ENCODE assay signal across 12 cellular contexts in genomic region chr20:23086931-23087411, GRCh38. TPM values are rescaled to one million over a fixed set of nuclear protein-coding genes. Genes with fewer than 3 reads are reported as not detected.
DNase-seq lines count a peak whose midpoint lies in the region; ATAC-seq and TF ChIP-seq lines count a peak whose summit lies in the region.
"Had no signal": no experiment of that assay in that cellular context is flagged by ENCODE, and none has a peak within 500 bp of the region (broad histone marks: within the 10 kb centered on the region; RNA-seq: fewer than 3 reads in every experiment).

No MANE protein-coding gene starts in this region.

- no peak overlapping the region for H3K4me3 ChIP-seq in osteoblast (ENCODE audit: insufficient read depth, low read length)
- H3K4me3 ChIP-seq in H7 (ENCODE audit: insufficient read depth, low read depth, low read length): no peak overlapping the region

- H3K9me3 ChIP-seq in osteoblast (ENCODE audit: low read depth, low read length): no peaks in the 10 kb centered on the region

- no peaks in the 10 kb centered on the region for H4K20me1 ChIP-seq in osteoblast (ENCODE audit: insufficient read depth, low read length)

- ATAC-seq in Right ventricle myocardium superior (ENCODE audit: poor library complexity) (peak; percentile 25), HG03045 (IDR thresholded peaks at IDR 0.05; ENCODE audit: unreplicated experiment) (no peak)

- DNase-seq in AML-193 (lab: John Stamatoyannopoulos, UW): peak; percentile 26 to 52
- DNase-seq in SIG-M5 treated with dmso at 0.1 percent for 504 hours (lab: John Stamatoyannopoulos, UW; ENCODE audit: unreplicated experiment): peak; percentile 92
- DNase-seq in Right ventricle myocardium superior: peak; percentile 75
- DNase-seq in osteoblast (ENCODE audit: insufficient read length, low spot score, missing footprints): peak; percentile 80
- no peak for DNase-seq in NCI-H1092 (lab: John Stamatoyannopoulos, UW)
- DNase-seq in H7: no peak
- no peak for DNase-seq in kidney tubule cell (ENCODE audit: low spot score)
- DNase-seq: activated CD8-positive, alpha-beta memory T cell treated with anti-CD3 and anti-CD28 coated beads, Interleukin-2, amount 50 U/mL, for 4 hours; foreskin fibroblast; mesenchymal stem cell had no signal

- no peaks in the 10 kb centered on the region for H3K79me2 ChIP-seq in osteoblast (ENCODE audit: insufficient read depth, low read length)

- H2AFZ ChIP-seq in osteoblast (ENCODE audit: low read length): peak overlapping the region; percentile 25

- H3K36me3 ChIP-seq in osteoblast (ENCODE audit: insufficient read depth, low read length): no peaks in the 10 kb centered on the region
- H3K36me3 ChIP-seq in H7 (replicated peaks; ENCODE audit: control insufficient read depth, insufficient read depth, low read length): no peaks in the 10 kb centered on the region

- intact Hi-C loops in Right ventricle myocardium superior (cut with DNase I): no loop called here

- peak overlapping the region; percentile 68 for H3K4me2 ChIP-seq in osteoblast (ENCODE audit: insufficient read depth, low read length)

- no peak overlapping the region for H3K27ac ChIP-seq in osteoblast (ENCODE audit: low read depth, low read length)

- no peaks in the 10 kb centered on the region for H3K27me3 ChIP-seq in osteoblast (ENCODE audit: insufficient read depth, low read length)
- H3K27me3 ChIP-seq in H7 (ENCODE audit: control insufficient read depth, insufficient read depth, low read length): no peaks in the 10 kb centered on the region

- TF ChIP-seq CTCF in osteoblast (IDR thresholded peaks at IDR 0.05; ENCODE audit: extremely low read depth, low read depth, low read length): no peak

- peaks cover 2% of the 10 kb centered on the region for H3K4me1 ChIP-seq in osteoblast (ENCODE audit: insufficient read depth, low read length)

RNA-seq across cellular contexts. Expression of gene CD93, which starts 0.8 kb away (rescaled TPM):
- total RNA-seq in Right ventricle myocardium superior: 37.0 TPM
- total RNA-seq in osteoblast: not detected in 2 replicates
- under 0.01 TPM in 1 of 2 replicates, not detected in the other for total RNA-seq in H7 (2014; rRNA removed; shearing (Covaris generic))

RNA-seq across cellular contexts. Expression of gene THBD, which starts 37.5 kb away (rescaled TPM):
- total RNA-seq in Right ventricle myocardium superior (11.8 TPM), osteoblast (0.29 and 0.36 TPM in 2 replicates)
- 1.2 and 1.5 TPM in 2 replicates for total RNA-seq in H7 (2014; rRNA removed; shearing (Covaris generic))
- total RNA-seq: HT1080 had no signal

RNA-seq across cellular contexts. Expression of gene SSTR4, which starts 51.9 kb away (rescaled TPM):
- total RNA-seq in Right ventricle myocardium superior (not detected), osteoblast (not detected in 2 replicates)
- total RNA-seq in H7 (2014; rRNA removed; shearing (Covaris generic)): not detected in 2 replicates
- total RNA-seq: HT1080 had no signal

Comparison
In these comparisons a context has a peak if more than half of its experiments do, and no peak if none do; other contexts are left out.
1. DNase-seq: peak in AML-193 (2 of 2), SIG-M5 treated with dmso at 0.1 percent for 504 hours (single experiment), Right ventricle myocardium superior (single experiment) and osteoblast (single experiment); none in NCI-H1092 (single experiment), H7 (single experiment) and kidney tubule cell (single experiment).
2. RNA of gene CD93, which starts 0.8 kb away (total RNA-seq): 37.0 TPM in Right ventricle myocardium superior (single experiment); not detected in osteoblast and under 0.01 TPM in H7; every median in the first group is over 10 times any median in the second.